16 cellular contexts compared by ENCODE assay signal in genomic region chr18:31268985-31269406, GRCh38. TPM values are rescaled to one million over a fixed set of nuclear protein-coding genes. Genes with fewer than 3 reads are reported as not detected.
DNase-seq lines count a peak whose midpoint lies in the region; ATAC-seq, FAIRE-seq and TF ChIP-seq lines count a peak whose summit lies in the region.
"Had no signal": no experiment of that assay in that cellular context is flagged by ENCODE, and none has a peak within 500 bp of the region (broad histone marks: within the 10 kb centered on the region; RNA-seq: fewer than 3 reads in every experiment).

No MANE protein-coding gene starts in this region.

- H3K9me2 ChIP-seq in GM23248 (ENCODE audit: insufficient read depth): no peaks in the 10 kb centered on the region

- intact Hi-C loops in HepG2 (cut with micrococcal nuclease; ENCODE audit: unreplicated experiment): loop anchor here (10.0 kb wide), 1 partner anchor 64 kb away; no protein-coding TSS in a partner anchor

- H3K27ac ChIP-seq in HepG2 (ENCODE audit: extremely low read length, insufficient read depth, low read length): no peak overlapping the region
- no peak overlapping the region for H3K27ac ChIP-seq in GM23248
- H3K27ac ChIP-seq: BLaER1, gastroesophageal sphincter had no signal

- in situ Hi-C loops in HepG2 (cut with HindIII; ENCODE audit: extremely low pct_ligation_motif_present, low pct_unique_long_range_greater_than_20kb) (no loop called here), GM23248 (cut with MboI) (no loop called here)

- H3K36me3 ChIP-seq in HepG2 (replicated peaks in 1 of 2; ENCODE audit: control insufficient read depth in 1 of 2, insufficient read depth in 2 of 2, low read length in 2 of 2) (no peaks in the 10 kb centered on the region), GM23248 (ENCODE audit: low read depth) (no peaks in the 10 kb centered on the region)
- H3K36me3 ChIP-seq: BLaER1, gastroesophageal sphincter, transverse colon had no signal

- no peak for TF ChIP-seq RAD21 in HepG2 (CRISPR knock-in tag; IDR thresholded peaks at IDR 0.05)

- FAIRE-seq in HepG2 (lab: Jason Lieb, UNC) (no peak), H54 (lab: Jason Lieb, UNC) (no peak), frontal cortex (lab: Jason Lieb, UNC) (no peak)

- H3K4me1 ChIP-seq in HepG2 (ENCODE audit: insufficient read depth, low read length): peaks cover 24% of the 10 kb centered on the region
- H3K4me1 ChIP-seq in GM23248 (ENCODE audit: insufficient read depth): no peaks in the 10 kb centered on the region
- H3K4me1 ChIP-seq: BLaER1, gastroesophageal sphincter had no signal

- H4K20me1 ChIP-seq in HepG2 (ENCODE audit: insufficient read depth, low read length) (no peaks in the 10 kb centered on the region), GM23248 (ENCODE audit: insufficient read depth) (no peaks in the 10 kb centered on the region)
- H4K20me1 ChIP-seq: BLaER1 had no signal

- CTCF ChIA-PET in HepG2 (lab: Yijun Ruan, JAX; ENCODE audit: low intra/inter-chr PET ratio, low total read pairs): no interaction called here

- H3K27me3 ChIP-seq in HepG2 (ENCODE audit: control insufficient read depth in 1 of 2, insufficient read depth in 2 of 2, low read length in 2 of 2): no peaks in the 10 kb centered on the region; a peak in 1 of 5 replicates
- H3K27me3 ChIP-seq in GM23248 (replicated peaks; ENCODE audit: insufficient read depth): no peaks in the 10 kb centered on the region
- H3K27me3 ChIP-seq: BLaER1, gastroesophageal sphincter, transverse colon had no signal

- POLR2A ChIA-PET in HepG2 (lab: Yijun Ruan, JAX): no interaction called here

- H2AFZ ChIP-seq in HepG2 (ENCODE audit: low read length) (no peak overlapping the region), GM23248 (no peak overlapping the region)

- TF ChIP-seq EP300 in HepG2 (IDR thresholded peaks at IDR 0.05; ENCODE audit: low read depth in 2 of 2, low read length in 2 of 2) (no peak), HepG2 (CRISPR knock-in tag; IDR thresholded peaks at IDR 0.05; ENCODE audit: borderline replicate concordance) (no peak)

- peak; percentile 51 for ATAC-seq in GM18502 (IDR thresholded peaks at IDR 0.05; ENCODE audit: poor library complexity, unreplicated experiment)
- peak; percentile 45 for ATAC-seq in HG03159 (IDR thresholded peaks at IDR 0.05; ENCODE audit: unreplicated experiment)
- ATAC-seq in HepG2: no peak
- ATAC-seq in GM18873 (IDR thresholded peaks at IDR 0.05; ENCODE audit: low FRiP score, unreplicated experiment): no peak
- ATAC-seq: gastroesophageal sphincter had no signal

- H3K4me2 ChIP-seq in HepG2 (ENCODE audit: low read depth, low read length) (0 out of 2 replicates have a peak overlapping the region, but pooled peaks have one; percentile 38), GM23248 (ENCODE audit: unreplicated experiment) (no peak overlapping the region)
- H3K4me2 ChIP-seq: BLaER1 had no signal

- TF ChIP-seq POLR2A in HepG2 (IDR thresholded peaks at IDR 0.05; ENCODE audit: insufficient read depth in 1 of 2, low read depth in 2 of 2, low read length in 2 of 2) (no peak), H54 (IDR thresholded peaks at IDR 0.05; ENCODE audit: low read depth, low read length) (no peak)

- no peak overlapping the region for H3K4me3 ChIP-seq in HepG2 (replicated peaks in 1 of 3; ENCODE audit: insufficient read depth in 1 of 3, low read depth in 2 of 3, low read length in 3 of 3)
- no peak overlapping the region for H3K4me3 ChIP-seq in GM23248
- H3K4me3 ChIP-seq: BLaER1, gastroesophageal sphincter, transverse colon had no signal

- H3K9ac ChIP-seq in HepG2 (ENCODE audit: insufficient read depth, low read depth, low read length): no peak overlapping the region
- no peak overlapping the region for H3K9ac ChIP-seq in GM23248
- H3K9ac ChIP-seq: BLaER1 had no signal

- TF ChIP-seq CTCF in HepG2 (CRISPR knock-in tag; IDR thresholded peaks at IDR 0.05): no peak

- no peaks in the 10 kb centered on the region for H3K79me2 ChIP-seq in HepG2 (ENCODE audit: insufficient read depth, low read length)
- H3K79me2 ChIP-seq in GM23248 (ENCODE audit: insufficient read depth): no peaks in the 10 kb centered on the region

- H3F3A ChIP-seq in GM23248 (ENCODE audit: insufficient read depth): no peaks in the 10 kb centered on the region

- 32% methylated on average over 1 of the region's 1 CpG for WGBS in HepG2 (ENCODE audit: low lambda C conversion rate)
- WGBS in GM23248 (ENCODE audit: low coverage in 1 of 2, low lambda C conversion rate in 2 of 2, missing lambda C conversion rate in 2 of 2), 2 experiments: 0 to 6% methylated on average over 1 of the region's 1 CpG

- peak; percentile 41 for DNase-seq in astrocyte of the hippocampus (ENCODE audit: low read depth, low spot score)
- no peak for DNase-seq in HepG2 (ENCODE audit: low spot score)
- DNase-seq in H54 (ENCODE audit: insufficient read length, low spot score): no peak
- no peak for DNase-seq in GM23248
- DNase-seq in frontal cortex (ENCODE audit: low spot score in 2 of 2): no peak
- DNase-seq: activated CD4-positive, alpha-beta T cell treated with anti-CD3 and anti-CD28 coated beads for 4 hours; activated effector memory CD4-positive, alpha-beta T cell treated with Interleukin-2 at 50 U/mL for 16 hours; transverse colon had no signal

- BruUV-seq in HepG2 (replicated peaks; lab: Mats Ljungman, UMichigan): no TSS peak

- H3K9me3 ChIP-seq in HepG2 (ENCODE audit: low read length): no peaks in the 10 kb centered on the region
- no peaks in the 10 kb centered on the region for H3K9me3 ChIP-seq in GM23248 (ENCODE audit: low read depth)
- H3K9me3 ChIP-seq: BLaER1, gastroesophageal sphincter, transverse colon had no signal

TF ChIP-seq in HepG2, 621 proteins besides CTCF, POLR2A, EP300 and RAD21:
- TF ChIP-seq AGO2 (optimal IDR thresholded peaks at IDR 0.05; ENCODE audit: low read depth, low read length) (no peak), FOXA1 (IDR thresholded peaks at IDR 0.05) (no peak), FOXA1 (CRISPR knock-in tag; IDR thresholded peaks at IDR 0.05) (no peak)

RNA-seq across cellular contexts. Expression of gene DSG1, which starts 49.0 kb away (rescaled TPM):
- total RNA-seq in HepG2 (2016; rRNA removed; fragmentation: Illumina TruSeq; extraction: Trizol): not detected in 2 replicates
- total RNA-seq in HepG2 (2016; cell fraction: cytosol; rRNA removed; fragmentation: Illumina TruSeq; extraction: Trizol; ENCODE audit: low read depth): not detected in 2 replicates
- total RNA-seq in HepG2 (2016; cell fraction: insoluble cytoplasmic fraction; rRNA removed; fragmentation: Illumina TruSeq; extraction: Trizol): not detected in 2 replicates
- total RNA-seq in HepG2 (2016; cell fraction: membrane; rRNA removed; fragmentation: Illumina TruSeq; extraction: Trizol): not detected in 2 replicates
- not detected in 2 replicates for total RNA-seq in HepG2 (2016; cell fraction: nucleus; rRNA removed; fragmentation: Illumina TruSeq; extraction: Trizol)
- 0.04 and 0.13 TPM in 2 replicates for polyA plus RNA-seq in HepG2 (2011; rRNA removed)
- 0.04 and 0.05 TPM in 2 replicates for polyA plus RNA-seq in HepG2 (2011; cell fraction: cytosol; rRNA removed)
- polyA plus RNA-seq in HepG2 (2011; cell fraction: nucleus; rRNA removed): not detected in 2 replicates
- 0.04 and 0.16 TPM in 2 replicates for polyA plus RNA-seq in HepG2 (2012)
- polyA plus RNA-seq in HepG2 (2016; cell fraction: cytosol; fragmentation: Illumina TruSeq; extraction: Trizol; ENCODE audit: low read depth): not detected in 2 replicates
- polyA plus RNA-seq in HepG2 (2016; cell fraction: insoluble cytoplasmic fraction; fragmentation: Illumina TruSeq; extraction: Trizol; ENCODE audit: low read depth): not detected in 2 replicates
- polyA plus RNA-seq in HepG2 (2016; cell fraction: membrane; fragmentation: Illumina TruSeq; extraction: Trizol; ENCODE audit: low read depth): not detected in 2 replicates
- not detected in 2 replicates for polyA plus RNA-seq in HepG2 (2016; cell fraction: nucleus; fragmentation: Illumina TruSeq; extraction: Trizol; ENCODE audit: insufficient read depth, low read depth)
- 0.42 TPM in 1 of 2 replicates, not detected in the other for polyA minus RNA-seq in HepG2 (2011; rRNA and poly(A)+ RNA removed; ENCODE audit: low replicate concordance)
- not detected in 2 replicates for polyA minus RNA-seq in HepG2 (2011; cell fraction: cytosol; rRNA and poly(A)+ RNA removed)
- not detected in 2 replicates for polyA minus RNA-seq in HepG2 (2011; cell fraction: nucleus; rRNA and poly(A)+ RNA removed)
- total RNA-seq in GM23248 (2014; rRNA removed; shearing (Covaris generic)): not detected in 2 replicates
- not detected in 2 replicates for polyA plus RNA-seq in GM23248 (2016; fragmentation: Nextera tagmentation; extraction: Ambion mirVana)
- under 0.01 TPM for total RNA-seq in frontal cortex
- total RNA-seq: mesenteric fat pad, pulmonary artery endothelial cell had no signal
- polyA plus RNA-seq: IgD-negative memory B cell had no signal

Comparison
In these comparisons a context has a peak if more than half of its experiments do, and no peak if none do; other contexts are left out.
1. ATAC-seq: peak in GM18502 (single experiment) and HG03159 (single experiment); none in HepG2 (single experiment) and GM18873 (single experiment).